13 cellular contexts compared by ENCODE assay signal in genomic region chr5:154077692-154078091, GRCh38. TPM values are rescaled to one million over a fixed set of nuclear protein-coding genes. Genes with fewer than 3 reads are reported as not detected.
DNase-seq lines count a peak whose midpoint lies in the region; ATAC-seq and TF ChIP-seq lines count a peak whose summit lies in the region.
"Had no signal": no experiment of that assay in that cellular context is flagged by ENCODE, and none has a peak within 500 bp of the region (broad histone marks: within the 10 kb centered on the region; RNA-seq: fewer than 3 reads in every experiment).

No MANE protein-coding gene starts in this region.

- peaks cover 11% of the 10 kb centered on the region; the same call in 1 of the 2 replicates for H3K4me1 ChIP-seq in GM23248 (ENCODE audit: insufficient read depth)
- peaks cover 47% of the 10 kb centered on the region for H3K4me1 ChIP-seq in PC-9 (replicated peaks; ENCODE audit: insufficient read depth)
- H3K4me1 ChIP-seq in psoas muscle = peaks cover 10% of the 10 kb centered on the region

- POLR2A ChIA-PET in PC-9 (lab: Charles Lee; ENCODE audit: unreplicated experiment) = no interaction called here

- H3F3A ChIP-seq in GM23248 (ENCODE audit: insufficient read depth) = no peaks in the 10 kb centered on the region
- H3F3A ChIP-seq in PC-9 (ENCODE audit: insufficient read depth, low read depth) = peaks cover 23% of the 10 kb centered on the region; the same call in 1 of the 2 replicates

- intact Hi-C loops in PC-9 (cut with micrococcal nuclease; ENCODE audit: unreplicated experiment) (loop anchor here (5.0 kb wide), 1 partner anchor 370 kb away; the partner anchor contains the start of gene SAP30L), psoas muscle (cut with DNase I) (no loop called here)

- H2AFZ ChIP-seq in GM23248 = no peak overlapping the region
- H2AFZ ChIP-seq in PC-9 = no peak overlapping the region

- no peaks in the 10 kb centered on the region for H3K9me2 ChIP-seq in GM23248 (ENCODE audit: insufficient read depth)
- H3K9me2 ChIP-seq in PC-9 (ENCODE audit: insufficient read depth) = no peaks in the 10 kb centered on the region

- TF ChIP-seq CTCF in PC-9 (conservative IDR thresholded peaks at IDR 0.05) = no peak
- no peak for TF ChIP-seq CTCF in fibroblast of mammary gland (conservative IDR thresholded peaks at IDR 0.05; ENCODE audit: control insufficient read depth, insufficient read depth, low read depth, low read length)
- TF ChIP-seq CTCF in psoas muscle (IDR thresholded peaks at IDR 0.05) = no peak

- DNase-seq in GM23248 (peak; percentile 58), PC-9 (peak in 1 of 2 experiments; percentile 94), fibroblast of mammary gland (ENCODE audit: low read depth) (peak; percentile 83), psoas muscle (no peak), activated gamma-delta T cell treated with Interleukin-2 at 50 U/mL for 16 hours (no peak), NCI-H2029 treated with DMSO at 0.1 percent for 48 hours (lab: John Stamatoyannopoulos, UW) (no peak)
- DNase-seq in stimulated activated CD4-positive, alpha-beta T cell treated with anti-CD3 and anti-CD28 coated beads, Interleukin-4, amount 100 ng/mL, for 1 hour = no peak
- DNase-seq: activated naive CD4-positive, alpha-beta T cell treated with anti-CD3 and anti-CD28 coated beads, Interleukin-2, amount 50 U/mL, for 16 hours; left colon; MM.1S; transverse colon had no signal

- H3K4me3 ChIP-seq in GM23248 = no peak overlapping the region
- H3K4me3 ChIP-seq in PC-9 = no peak overlapping the region
- no peak overlapping the region for H3K4me3 ChIP-seq in fibroblast of mammary gland (ENCODE audit: control insufficient read depth, low read depth, low read length)
- no peak overlapping the region for H3K4me3 ChIP-seq in psoas muscle
- H3K4me3 ChIP-seq: coronary artery, transverse colon had no signal

- BruUV-seq in PC-9 (replicated peaks; lab: Mats Ljungman, UMichigan) = no TSS peak

- CTCF ChIA-PET in PC-9 (lab: Charles Lee) = no interaction called here

- H3K9me3 Mint-ChIP-seq in stimulated activated memory B cell treated with anti-CD40 and anti-IgM and Interleukin-4, amounts not matched to agents 10 μg/mL and 1 μg/mL and 100 μg/mL, for 72 hours = no peaks in the 10 kb centered on the region

- H3K36me3 ChIP-seq in GM23248 (ENCODE audit: low read depth) (no peaks in the 10 kb centered on the region), PC-9 (ENCODE audit: low read depth) (no peaks in the 10 kb centered on the region), psoas muscle (ENCODE audit: insufficient read depth in 1 of 2, low read depth in 1 of 2) (no peaks in the 10 kb centered on the region)
- H3K36me3 ChIP-seq: transverse colon had no signal

- no peaks in the 10 kb centered on the region for H3K9me3 ChIP-seq in GM23248 (ENCODE audit: low read depth)
- no peaks in the 10 kb centered on the region for H3K9me3 ChIP-seq in PC-9 (ENCODE audit: insufficient read depth, low read depth)
- no peaks in the 10 kb centered on the region for H3K9me3 ChIP-seq in psoas muscle
- H3K9me3 ChIP-seq: transverse colon had no signal

- H3K27ac ChIP-seq in GM23248 (no peak overlapping the region), PC-9 (peak overlapping the region; percentile 58), psoas muscle (no peak overlapping the region)
- H3K27ac ChIP-seq: coronary artery, transverse colon had no signal

- in situ Hi-C loops in GM23248 (cut with MboI) = loop anchor here (10.0 kb wide), 1 partner anchor 107 kb away; no protein-coding TSS in a partner anchor

- no peaks in the 10 kb centered on the region for H3K36me3 Mint-ChIP-seq in stimulated activated memory B cell treated with anti-CD40 and anti-IgM and Interleukin-4, amounts not matched to agents 10 μg/mL and 1 μg/mL and 100 μg/mL, for 72 hours

- H3K79me2 ChIP-seq in GM23248 (ENCODE audit: insufficient read depth) (no peaks in the 10 kb centered on the region), PC-9 (ENCODE audit: low read depth) (no peaks in the 10 kb centered on the region)

- no peak overlapping the region for H3K27ac Mint-ChIP-seq in stimulated activated memory B cell treated with anti-CD40 and anti-IgM and Interleukin-4, amounts not matched to agents 10 μg/mL and 1 μg/mL and 100 μg/mL, for 72 hours

- H3K4me2 ChIP-seq in GM23248 (ENCODE audit: unreplicated experiment) (no peak overlapping the region), PC-9 (peak overlapping the region; percentile 42)

- 5 to 10% methylated on average over 1 of the region's 1 CpG for WGBS in GM23248 (ENCODE audit: low coverage in 1 of 2, low lambda C conversion rate in 2 of 2, missing lambda C conversion rate in 2 of 2), 2 experiments
- WGBS in psoas muscle, 3 donors = 10 to 17% (median 13%) methylated on average over 1 of the region's 1 CpG

- H3K27me3 Mint-ChIP-seq in stimulated activated memory B cell treated with anti-CD40 and anti-IgM and Interleukin-4, amounts not matched to agents 10 μg/mL and 1 μg/mL and 100 μg/mL, for 72 hours = no peaks in the 10 kb centered on the region

- no peak overlapping the region for H3K9ac ChIP-seq in GM23248

- no peak overlapping the region for H3K4me3 Mint-ChIP-seq in stimulated activated memory B cell treated with anti-CD40 and anti-IgM and Interleukin-4, amounts not matched to agents 10 μg/mL and 1 μg/mL and 100 μg/mL, for 72 hours

- no peaks in the 10 kb centered on the region for H3K4me1 Mint-ChIP-seq in stimulated activated memory B cell treated with anti-CD40 and anti-IgM and Interleukin-4, amounts not matched to agents 10 μg/mL and 1 μg/mL and 100 μg/mL, for 72 hours

- ATAC-seq in psoas muscle = peak; percentile 62 to 90 (median 84)
- no peak for ATAC-seq in stimulated activated memory B cell treated with anti-CD40 and anti-IgM and Interleukin-4, amounts not matched to agents 10 μg/mL and 1 μg/mL and 100 μg/mL, for 72 hours
- ATAC-seq: left colon had no signal

- H4K20me1 ChIP-seq in GM23248 (ENCODE audit: insufficient read depth) = no peaks in the 10 kb centered on the region
- no peaks in the 10 kb centered on the region for H4K20me1 ChIP-seq in PC-9 (ENCODE audit: insufficient read depth)

- no peaks in the 10 kb centered on the region for H3K27me3 ChIP-seq in GM23248 (replicated peaks; ENCODE audit: insufficient read depth)
- no peaks in the 10 kb centered on the region for H3K27me3 ChIP-seq in PC-9 (ENCODE audit: insufficient read depth, low read depth)
- H3K27me3 ChIP-seq in psoas muscle (ENCODE audit: insufficient read depth in 3 of 3, low read length in 2 of 3) = no peaks in the 10 kb centered on the region
- H3K27me3 ChIP-seq: transverse colon had no signal

RNA-seq across cellular contexts. Expression of gene MFAP3, which starts 38.9 kb away (rescaled TPM):
- total RNA-seq in GM23248 (2014; rRNA removed; shearing (Covaris generic)) = 88.8 and 110 TPM in 2 replicates
- polyA plus RNA-seq in GM23248 (2016; fragmentation: Nextera tagmentation; extraction: Ambion mirVana) (20.5 and 22.5 TPM in 2 replicates), psoas muscle (10 to 100 TPM in 2 of 3 donors, 1 to 10 TPM in 1; 8.2 to 45.5 (median 13.6) TPM)
- total RNA-seq in PC-9 (2021) (24.4 and 29.3 TPM in 2 replicates), psoas muscle (10 to 100 TPM; 22.1 to 27.1 (median 24.4) TPM)

RNA-seq across cellular contexts. Expression of gene FAM114A2, which starts 39.0 kb away (rescaled TPM):
- total RNA-seq in GM23248 (2014; rRNA removed; shearing (Covaris generic)) = 20.2 and 24.8 TPM in 2 replicates
- polyA plus RNA-seq in GM23248 (2016; fragmentation: Nextera tagmentation; extraction: Ambion mirVana) = 25.3 and 27.0 TPM in 2 replicates
- 17.1 and 18.9 TPM in 2 replicates for total RNA-seq in PC-9 (2021)
- total RNA-seq in psoas muscle = 10 to 100 TPM; 22.6 to 36.5 (median 28.0) TPM
- polyA plus RNA-seq in psoas muscle = 10 to 100 TPM; 11.2 to 23.2 (median 11.4) TPM

Comparison
In these comparisons a context has a peak if more than half of its experiments do, and no peak if none do; other contexts are left out.
1. DNase-seq: peak in GM23248 (single experiment) and fibroblast of mammary gland (single experiment); none in psoas muscle (0 of 2), stimulated activated CD4-positive, alpha-beta T cell treated with anti-CD3 and anti-CD28 coated beads, Interleukin-4, amount 100 ng/mL, for 1 hour (single experiment), activated gamma-delta T cell treated with Interleukin-2 at 50 U/mL for 16 hours (single experiment) and NCI-H2029 treated with DMSO at 0.1 percent for 48 hours (single experiment).